35 cellular contexts compared by ENCODE assay signal in genomic region chr4:126993351-126993750, GRCh38.
"Had no signal": no experiment of that assay in that cellular context is flagged by ENCODE, and none has a peak within 500 bp of the region (broad histone marks: within the 10 kb centered on the region; RNA-seq: fewer than 3 reads in every experiment).

No MANE protein-coding gene starts in this region.

- H3K27me3 ChIP-seq: MG63 had no signal

- H3K9me3 ChIP-seq: MG63 had no signal

- H3K4me3 ChIP-seq: MG63 had no signal

- H3K36me3 ChIP-seq: MG63 had no signal

- DNase-seq: Karpas-422, Kasumi-1, MG63, MM.1S, MV-4-11, NCI-H1048, NCI-H1092, NCI-H1092 treated with DMSO at 0.1 percent for 48 hours, NCI-H1105, NCI-H1105 treated with DMSO at 0.1 percent for 48 hours, NCI-H1417, NCI-H1417 treated with DMSO at 0.1 percent for 48 hours, NCI-H1436, NCI-H1436 treated with DMSO at 0.1 percent for 48 hours, NCI-H146, NCI-H1694, NCI-H1694 treated with DMSO at 0.1 percent for 48 hours, NCI-H187, NCI-H187 treated with DMSO at 0.1 percent for 48 hours, NCI-H1930, NCI-H2029, NCI-H2029 treated with DMSO at 0.1 percent for 48 hours, NCI-H2081, NCI-H2081 treated with DMSO at 0.1 percent for 48 hours, NCI-H2107, NCI-H2171, NCI-H2171 treated with DMSO at 0.1 percent for 48 hours, NCI-H2227 treated with DMSO at 0.1 percent for 48 hours, NCI-H226, NCI-H345, NCI-H446 treated with DMSO at 0.1 percent for 48 hours, NCI-H510A, NCI-H510A treated with DMSO at 0.1 percent for 48 hours, NCI-H524, NCI-H524 treated with DMSO at 0.1 percent for 48 hours had no signal
